28 cellular contexts compared by ENCODE assay signal in genomic region chr6:106462923-106463557, GRCh38.
"Had no signal": no experiment of that assay in that cellular context is flagged by ENCODE, and none has a peak within 500 bp of the region (broad histone marks: within the 10 kb centered on the region; RNA-seq: fewer than 3 reads in every experiment).

No MANE protein-coding gene starts in this region.

- ATAC-seq: effector memory CD8-positive, alpha-beta T cell; esophagus mucosa; foreskin keratinocyte; gastrocnemius medialis; gastroesophageal sphincter; heart left ventricle; heart right ventricle had no signal

- H3K36me3 ChIP-seq: colonic mucosa, esophagus muscularis mucosa, gastrocnemius medialis, gastroesophageal sphincter, heart left ventricle, heart right ventricle had no signal

- FAIRE-seq: colon, endometrium, endothelial cell of umbilical vein, frontal cortex had no signal

- H3K4me1 ChIP-seq: colonic mucosa, esophagus muscularis mucosa, esophagus squamous epithelium, foreskin keratinocyte, gastrocnemius medialis, gastroesophageal sphincter, heart left ventricle, heart right ventricle had no signal

- H3K9me3 ChIP-seq: colonic mucosa, esophagus muscularis mucosa, esophagus squamous epithelium, gastrocnemius medialis, gastroesophageal sphincter, heart left ventricle, heart right ventricle had no signal

- H3K27ac ChIP-seq: colonic mucosa, coronary artery, dorsolateral prefrontal cortex, epithelial cell of prostate, esophagus muscularis mucosa, esophagus squamous epithelium, foreskin keratinocyte, gastrocnemius medialis, gastroesophageal sphincter, heart left ventricle, heart right ventricle had no signal

- H3K27me3 ChIP-seq: colonic mucosa, esophagus squamous epithelium, foreskin keratinocyte had no signal

- H3K4me3 ChIP-seq: colonic mucosa, coronary artery, dorsolateral prefrontal cortex, esophagus muscularis mucosa, esophagus squamous epithelium, gastrocnemius medialis, gastroesophageal sphincter, heart left ventricle, heart right ventricle had no signal

- DNase-seq: colonic mucosa; cortex of kidney; dermis blood vessel endothelial cell; dorsolateral prefrontal cortex; effector CD4-positive, alpha-beta T cell; effector CD8-positive, alpha-beta T cell; effector memory CD4-positive, alpha-beta T cell; effector memory CD8-positive, alpha-beta T cell; endodermal cell; erythroblast; esophagus squamous epithelium; foreskin fibroblast; foreskin keratinocyte; foreskin melanocyte; gastrocnemius medialis; glutamatergic neuron; head of caudate nucleus; heart left ventricle; heart right ventricle had no signal
